ENCODE assay signal across 8 cellular contexts in genomic region chr9:79581794-79582193, GRCh38. TPM values are rescaled to one million over a fixed set of nuclear protein-coding genes. Genes with fewer than 3 reads are reported as not detected.
A peak's percentile ranks its signal among the peaks of the same experiment; 100 is the strongest.
DNase-seq lines count a peak whose midpoint lies in the region; ATAC-seq and TF ChIP-seq lines count a peak whose summit lies in the region.

No MANE protein-coding gene starts in this region.

- peaks cover 69% of the 10 kb centered on the region for H3K4me1 Mint-ChIP-seq in activated CD4-positive, alpha-beta T cell treated with anti-CD3 and anti-CD28 coated beads, Interleukin-2, amount 10 ng/mL, durations not matched to agents 7 days and 5 days

- no peak for DNase-seq in activated CD4-positive, CD25-positive, alpha-beta regulatory T cell treated with anti-CD3 and anti-CD28 coated beads, Interleukin-2, amount 50 U/mL, for 72 hours
- DNase-seq in activated CD4-positive, alpha-beta T cell treated with anti-CD3 and anti-CD28 coated beads, Interleukin-2, amount 10 ng/mL, durations not matched to agents 7 days and 5 days, result peak; percentile 41
- peak; percentile 65 for DNase-seq in fibroblast of the conjunctiva (ENCODE audit: low read depth)
- peak; percentile 24 for DNase-seq in stimulated activated CD8-positive, alpha-beta memory T cell treated with anti-CD3 and anti-CD28 coated beads, Interleukin-12 subunit alpha, Interleukin-12 subunit beta, amount 100 ng/mL, for 1 hour (ENCODE audit: low read depth)
- no peak for DNase-seq in inferior parietal cortex (ENCODE audit: extremely low spot score)
- no peak for DNase-seq in NCI-H1930 (lab: John Stamatoyannopoulos, UW)
- no peak for DNase-seq in HEK293T (ENCODE audit: extremely low spot score)

- peak overlapping the region; percentile 81 for H3K27ac Mint-ChIP-seq in activated CD4-positive, alpha-beta T cell treated with anti-CD3 and anti-CD28 coated beads, Interleukin-2, amount 10 ng/mL, durations not matched to agents 7 days and 5 days

- POLR2A ChIA-PET in activated CD4-positive, alpha-beta T cell treated with anti-CD3 and anti-CD28 coated beads, Interleukin-2, amount 10 ng/mL, durations not matched to agents 7 days and 5 days (lab: Charles Lee), result no interaction called here
- POLR2A ChIA-PET in HEK293T (lab: Yijun Ruan, JAX), result interaction anchor here (1.2 to 9.1 kb wide), 2 partner anchors 11 kb away, joined by 3 to 92 read pairs; partner anchors contain the start of gene TLE4

- peak; percentile 54 for ATAC-seq in activated CD4-positive, CD25-positive, alpha-beta regulatory T cell treated with anti-CD3 and anti-CD28 coated beads, Interleukin-2, amount 50 U/mL, for 24 hours

- peak overlapping the region; percentile 39 for H3K4me3 Mint-ChIP-seq in activated CD4-positive, alpha-beta T cell treated with anti-CD3 and anti-CD28 coated beads, Interleukin-2, amount 10 ng/mL, durations not matched to agents 7 days and 5 days

- H3K9me3 Mint-ChIP-seq in activated CD4-positive, alpha-beta T cell treated with anti-CD3 and anti-CD28 coated beads, Interleukin-2, amount 10 ng/mL, durations not matched to agents 7 days and 5 days, result no peaks in the 10 kb centered on the region

- H3K36me3 Mint-ChIP-seq in activated CD4-positive, alpha-beta T cell treated with anti-CD3 and anti-CD28 coated beads, Interleukin-2, amount 10 ng/mL, durations not matched to agents 7 days and 5 days (ENCODE audit: low read depth), result peaks cover 55% of the 10 kb centered on the region

- CTCF ChIA-PET in activated CD4-positive, alpha-beta T cell treated with anti-CD3 and anti-CD28 coated beads, Interleukin-2, amount 10 ng/mL, durations not matched to agents 7 days and 5 days (lab: Charles Lee), result no interaction called here
- CTCF ChIA-PET in HEK293T (lab: Yijun Ruan, JAX), result no interaction called here

- H3K27me3 Mint-ChIP-seq in activated CD4-positive, alpha-beta T cell treated with anti-CD3 and anti-CD28 coated beads, Interleukin-2, amount 10 ng/mL, durations not matched to agents 7 days and 5 days, result no peaks in the 10 kb centered on the region

TF ChIP-seq in HEK293T, 16 proteins besides CTCF, POLR2A, EP300 and RAD21:
- TF ChIP-seq SUZ12 (IDR thresholded peaks at IDR 0.05), result no peak
- TF ChIP-seq LEF1 (IDR thresholded peaks at IDR 0.05; ENCODE audit: borderline replicate concordance), result no peak
- no peak for TF ChIP-seq CTBP1 (IDR thresholded peaks at IDR 0.05; ENCODE audit: borderline replicate concordance)
- TF ChIP-seq ZNF384 (IDR thresholded peaks at IDR 0.05), result no peak
- TF ChIP-seq NFRKB (IDR thresholded peaks at IDR 0.05), result no peak

RNA-seq across cellular contexts. Expression of gene TLE4, which starts 10.0 kb away (rescaled TPM):
- 10 to 100 TPM; 38.0 to 38.4 TPM for total RNA-seq in activated CD4-positive, alpha-beta T cell treated with anti-CD3 and anti-CD28 coated beads, Interleukin-2, amount 10 ng/mL, durations not matched to agents 7 days and 5 days

Comparison
In these comparisons a context has a peak if more than half of its experiments do, and no peak if none do; other contexts are left out.
1. DNase-seq: peak in activated CD4-positive, alpha-beta T cell treated with anti-CD3 and anti-CD28 coated beads, Interleukin-2, amount 10 ng/mL, durations not matched to agents 7 days and 5 days (single experiment), fibroblast of the conjunctiva (single experiment) and stimulated activated CD8-positive, alpha-beta memory T cell treated with anti-CD3 and anti-CD28 coated beads, Interleukin-12 subunit alpha, Interleukin-12 subunit beta, amount 100 ng/mL, for 1 hour (single experiment); none in activated CD4-positive, CD25-positive, alpha-beta regulatory T cell treated with anti-CD3 and anti-CD28 coated beads, Interleukin-2, amount 50 U/mL, for 72 hours (single experiment), inferior parietal cortex (single experiment), NCI-H1930 (0 of 2) and HEK293T (single experiment).